ENCODE assay signal across 21 cellular contexts in the genomic region with DNA sequence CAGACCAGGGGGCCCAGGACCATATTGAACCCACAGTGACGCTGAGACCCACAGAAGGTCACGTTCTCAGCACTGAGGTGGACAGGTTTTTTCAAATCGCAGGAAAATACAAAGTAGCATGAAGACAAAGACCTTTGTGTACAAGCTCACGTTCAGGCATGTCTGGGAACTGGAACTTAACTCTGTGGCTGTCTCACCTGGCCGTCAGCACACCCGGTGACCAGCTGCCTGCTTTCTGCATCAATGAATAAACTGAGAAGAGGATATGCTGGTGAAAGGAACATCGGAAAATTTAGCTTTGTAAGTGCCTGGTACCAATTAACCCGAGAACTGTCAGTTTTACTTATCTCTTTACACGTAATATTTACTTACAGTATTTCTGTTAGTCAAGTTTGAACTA. TPM values are rescaled to one million over a fixed set of nuclear protein-coding genes. Genes with fewer than 3 reads are reported as not detected.
A peak's percentile ranks its signal among the peaks of the same experiment; 100 is the strongest.
DNase-seq lines count a peak whose midpoint lies in the region; ATAC-seq lines count a peak whose summit lies in the region.
"Had no signal": no experiment of that assay in that cellular context is flagged by ENCODE, and none has a peak within 500 bp of the region (broad histone marks: within the 10 kb centered on the region; RNA-seq: fewer than 3 reads in every experiment).

No MANE protein-coding gene starts in this region.

- ATAC-seq in HG03039 (IDR thresholded peaks at IDR 0.05; ENCODE audit: unreplicated experiment): no peak
- ATAC-seq: gastroesophageal sphincter; naive thymus-derived CD4-positive, alpha-beta T cell; upper lobe of right lung had no signal

- H3K4me1 ChIP-seq in thymus (ENCODE audit: control insufficient read depth, insufficient read depth, low read length): peaks cover 5% of the 10 kb centered on the region
- H3K4me1 ChIP-seq: BE2C, gastroesophageal sphincter had no signal

- no peak overlapping the region for H3K4me3 ChIP-seq in thymus (ENCODE audit: low read length)
- H3K4me3 ChIP-seq: esophagus muscularis mucosa, gastroesophageal sphincter, left ventricle myocardium inferior, smooth muscle cell, upper lobe of right lung had no signal

- peak overlapping the region; percentile 27 for H3K27ac ChIP-seq in thymus (ENCODE audit: low read depth)
- H3K27ac ChIP-seq: brain microvascular endothelial cell, esophagus muscularis mucosa, gastroesophageal sphincter, left ventricle myocardium inferior, upper lobe of right lung had no signal

- peaks cover 43% of the 10 kb centered on the region for H3K36me3 ChIP-seq in thymus (ENCODE audit: control insufficient read depth, insufficient read depth)

- H3K9me3 ChIP-seq in thymus (ENCODE audit: control insufficient read depth): no peaks in the 10 kb centered on the region
- H3K9me3 ChIP-seq: BE2C, esophagus muscularis mucosa, gastroesophageal sphincter, left ventricle myocardium inferior, upper lobe of right lung had no signal

- WGBS in thymus: 97% methylated on average over 9 of the region's 9 CpGs

- no peaks in the 10 kb centered on the region for H3K27me3 ChIP-seq in thymus (ENCODE audit: control insufficient read depth, insufficient read depth)
- H3K27me3 ChIP-seq: BE2C, brain microvascular endothelial cell, esophagus muscularis mucosa, gastroesophageal sphincter, upper lobe of right lung had no signal

- DNase-seq in NCI-H748 (lab: John Stamatoyannopoulos, UW; ENCODE audit: unreplicated experiment) (peak; percentile 47), NCI-H748 treated with DMSO at 0.1 percent for 48 hours (lab: John Stamatoyannopoulos, UW) (no peak), NCI-H187 treated with DMSO at 0.1 percent for 48 hours (lab: John Stamatoyannopoulos, UW) (peak; percentile 62), NCI-H774 (lab: John Stamatoyannopoulos, UW) (peak; percentile 84)
- no peak for DNase-seq in activated CD4-positive, alpha-beta T cell treated with anti-CD3 and anti-CD28 coated beads for 4 hours
- DNase-seq in activated CD8-positive, alpha-beta memory T cell treated with anti-CD3 and anti-CD28 coated beads for 24 hours: no peak
- DNase-seq: activated naive CD4-positive, alpha-beta T cell; BE2C; brain microvascular endothelial cell; effector CD8-positive, alpha-beta T cell; Karpas-422; left ventricle myocardium inferior; MV-4-11; naive thymus-derived CD4-positive, alpha-beta T cell; stimulated activated CD4-positive, alpha-beta T cell treated with anti-CD3 and anti-CD28 coated beads, Interleukin-2, amount 100 ng/mL, for 24 hours; upper lobe of right lung had no signal

RNA-seq across cellular contexts. Expression of gene WDR27, which starts 36.5 kb away (rescaled TPM):
- polyA plus RNA-seq in thymus: 42.0 TPM

RNA-seq across cellular contexts. Expression of gene C6orf120, which starts 36.6 kb away (rescaled TPM):
- 12.2 TPM for polyA plus RNA-seq in thymus

RNA-seq across cellular contexts. Expression of gene PHF10, which starts 59.0 kb away (rescaled TPM):
- 90.0 TPM for polyA plus RNA-seq in thymus

Comparison
In these comparisons a context has a peak if more than half of its experiments do, and no peak if none do; other contexts are left out.
1. DNase-seq: peak in NCI-H748 (single experiment), NCI-H187 treated with DMSO at 0.1 percent for 48 hours (single experiment) and NCI-H774 (single experiment); none in NCI-H748 treated with DMSO at 0.1 percent for 48 hours (single experiment), activated CD4-positive, alpha-beta T cell treated with anti-CD3 and anti-CD28 coated beads for 4 hours (0 of 2) and activated CD8-positive, alpha-beta memory T cell treated with anti-CD3 and anti-CD28 coated beads for 24 hours (single experiment).